20 cellular contexts compared by ENCODE assay signal in genomic region chr16:8565498-8565897, GRCh38. TPM values are rescaled to one million over a fixed set of nuclear protein-coding genes. Genes with fewer than 3 reads are reported as not detected.
DNase-seq lines count a peak whose midpoint lies in the region; ATAC-seq lines count a peak whose summit lies in the region.
"Had no signal": no experiment of that assay in that cellular context is flagged by ENCODE, and none has a peak within 500 bp of the region (broad histone marks: within the 10 kb centered on the region; RNA-seq: fewer than 3 reads in every experiment).

No MANE protein-coding gene starts in this region.

- no peak overlapping the region for H3K4ac ChIP-seq in neuronal stem cell (ENCODE audit: low read length)

- no peak overlapping the region for H3K4me2 ChIP-seq in neuronal stem cell (ENCODE audit: insufficient read depth, low read length, poor library complexity, severe bottlenecking)

- H2AK5ac ChIP-seq in neuronal stem cell (ENCODE audit: low read depth, low read length): no peak overlapping the region

- H3K4me3 ChIP-seq in neuronal stem cell (ENCODE audit: low read length in 2 of 2): no peak overlapping the region
- H3K4me3 ChIP-seq: right atrium auricular region, uterus had no signal

- peaks cover 6 to 9% of the 10 kb centered on the region in 2 donors for H3K4me1 ChIP-seq in neuronal stem cell (ENCODE audit: control insufficient read depth in 2 of 2, insufficient read depth in 1 of 2, low read depth in 1 of 2, low read length in 2 of 2)
- H3K4me1 ChIP-seq: uterus had no signal

- H3K23ac ChIP-seq in neuronal stem cell (ENCODE audit: low read depth, low read length, poor library complexity): no peak overlapping the region

- H2BK5ac ChIP-seq in neuronal stem cell (ENCODE audit: low read length): peak overlapping the region; percentile 33

- peaks cover 2 to 14% of the 10 kb centered on the region in 2 donors for H3K9me3 ChIP-seq in neuronal stem cell (replicated peaks in 1 of 2; ENCODE audit: control insufficient read depth in 2 of 2, insufficient read depth in 1 of 2, low read depth in 1 of 2, low read length in 2 of 2)
- H3K9me3 ChIP-seq: right atrium auricular region, uterus had no signal

- DNase-seq in NCI-H82 (lab: John Stamatoyannopoulos, UW) (peak; percentile 16), NCI-H82 treated with DMSO at 0.1 percent for 48 hours (lab: John Stamatoyannopoulos, UW; ENCODE audit: unreplicated experiment) (no peak), NCI-H146 treated with DMSO at 0.1 percent for 48 hours (lab: John Stamatoyannopoulos, UW; ENCODE audit: unreplicated experiment) (peak; percentile 57), cerebellar cortex (ENCODE audit: low spot score) (peak; percentile 8), neuronal stem cell (ENCODE audit: low spot score) (no peak), caudate nucleus (lab: John Stamatoyannopoulos, UW) (no peak)
- no peak for DNase-seq in stimulated activated CD4-positive, alpha-beta T cell treated with anti-CD3 and anti-CD28 coated beads, Interleukin-4, amount 100 ng/mL, for 1 hour
- DNase-seq: ACHN; activated effector memory CD4-positive, alpha-beta T cell treated with anti-CD3 and anti-CD28 coated beads, Interleukin-2, amount 50 U/mL, for 16 hours; cerebellar nuclear complex; effector memory CD4-positive, alpha-beta T cell; EL; kidney glomerular epithelial cell; NCI-H226; uterus had no signal

- H2AFZ ChIP-seq in neuronal stem cell (ENCODE audit: low read length): no peak overlapping the region

- WGBS in neuronal stem cell (ENCODE audit: extremely low coverage in 2 of 2, insufficient read length in 2 of 2, insufficient replicate concordance in 1 of 2), 2 donors: no CpG with 5 or more reads among the region's 10 CpGs

- H4K91ac ChIP-seq in neuronal stem cell (ENCODE audit: low read depth, low read length, poor library complexity): no peak overlapping the region

- no peak overlapping the region for H2BK15ac ChIP-seq in neuronal stem cell (ENCODE audit: low read length)

- no peak overlapping the region for H3K9ac ChIP-seq in neuronal stem cell (ENCODE audit: low read depth, low read length, poor library complexity)

- no peak overlapping the region for H3K14ac ChIP-seq in neuronal stem cell (ENCODE audit: low read length)

- H3K36me3 ChIP-seq in neuronal stem cell (replicated peaks in 1 of 2; ENCODE audit: control insufficient read depth in 2 of 2, insufficient read depth in 2 of 2, low read length in 2 of 2): no peaks in the 10 kb centered on the region
- H3K36me3 ChIP-seq: right atrium auricular region, uterus had no signal

- no peak overlapping the region for H4K8ac ChIP-seq in neuronal stem cell (ENCODE audit: low read depth, low read length)

- ATAC-seq in HG03097 (IDR thresholded peaks at IDR 0.05; ENCODE audit: low FRiP score, unreplicated experiment): no peak
- ATAC-seq: Right ventricle myocardium inferior had no signal

- H3K27ac ChIP-seq in neuronal stem cell (replicated peaks; ENCODE audit: low read length): no peak overlapping the region
- no peak overlapping the region for H3K27ac ChIP-seq in caudate nucleus (ENCODE audit: low read depth, low read length)
- H3K27ac ChIP-seq: right atrium auricular region, uterus had no signal

- H2BK120ac ChIP-seq in neuronal stem cell (ENCODE audit: low read depth, low read length): no peak overlapping the region

- H3K18ac ChIP-seq in neuronal stem cell (ENCODE audit: low read length): no peak overlapping the region

- H3K79me1 ChIP-seq in neuronal stem cell (ENCODE audit: low read depth, low read length): no peaks in the 10 kb centered on the region

- no peak overlapping the region for H2BK12ac ChIP-seq in neuronal stem cell (ENCODE audit: low read length)

- no peaks in the 10 kb centered on the region for H3K27me3 ChIP-seq in neuronal stem cell (ENCODE audit: control insufficient read depth in 3 of 3, insufficient read depth in 3 of 3, low read depth in 1 of 3, low read length in 3 of 3)

RNA-seq across cellular contexts. Expression of gene TMEM114, which starts 24.8 kb away (rescaled TPM):
- 0.89 TPM for polyA plus RNA-seq in neuronal stem cell (2013, experiment 1 of 2)
- polyA plus RNA-seq in neuronal stem cell (2013, experiment 2 of 2): 1.1 TPM
- polyA plus RNA-seq: CD4-positive, CD25-positive, alpha-beta regulatory T cell; fibroblast of lung had no signal

RNA-seq across cellular contexts. Expression of gene METTL22, which starts 56.0 kb away (rescaled TPM):
- polyA plus RNA-seq in neuronal stem cell (2013, experiment 1 of 2): 43.7 TPM
- 45.5 TPM for polyA plus RNA-seq in neuronal stem cell (2013, experiment 2 of 2)

Comparison
In these comparisons a context has a peak if more than half of its experiments do, and no peak if none do; other contexts are left out.
1. DNase-seq: peak in NCI-H82 (single experiment), NCI-H146 treated with DMSO at 0.1 percent for 48 hours (single experiment) and cerebellar cortex (single experiment); none in NCI-H82 treated with DMSO at 0.1 percent for 48 hours (single experiment), neuronal stem cell (single experiment), stimulated activated CD4-positive, alpha-beta T cell treated with anti-CD3 and anti-CD28 coated beads, Interleukin-4, amount 100 ng/mL, for 1 hour (single experiment) and caudate nucleus (0 of 61).